ENCODE assay signal across 24 cellular contexts in the genomic region with DNA sequence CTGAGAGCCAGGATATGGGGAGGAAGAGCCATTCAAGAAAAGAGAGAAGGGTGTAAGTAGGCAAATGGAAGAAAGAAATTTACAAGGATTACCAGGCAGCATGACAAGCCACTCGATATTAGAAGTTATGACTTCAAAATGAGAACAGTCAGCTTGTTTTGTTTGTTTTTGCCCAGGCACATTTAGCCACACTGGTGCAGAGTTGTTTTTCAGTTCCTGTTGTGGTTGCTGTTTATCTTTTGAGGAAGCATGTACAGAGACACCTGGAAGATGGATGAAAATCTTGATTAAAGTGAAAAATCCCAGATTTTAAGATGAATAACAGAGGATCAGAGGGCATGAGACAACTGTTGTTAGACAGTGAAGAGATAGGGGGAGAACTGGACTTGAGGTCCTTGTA.
"Had no signal": no experiment of that assay in that cellular context is flagged by ENCODE, and none has a peak within 500 bp of the region (broad histone marks: within the 10 kb centered on the region; RNA-seq: fewer than 3 reads in every experiment).

No MANE protein-coding gene starts in this region.

- H3K27ac ChIP-seq: left lung, sigmoid colon, thoracic aorta, upper lobe of right lung, WERI-Rb-1 had no signal

- H3K4me2 ChIP-seq: smooth muscle cell had no signal

- H3K36me3 ChIP-seq: left lung, sigmoid colon, thoracic aorta, upper lobe of right lung, WERI-Rb-1 had no signal

- H3K9me3 ChIP-seq: left lung, sigmoid colon, thoracic aorta, upper lobe of right lung had no signal

- H3K4me3 ChIP-seq: left lung, sigmoid colon, smooth muscle cell, thoracic aorta, upper lobe of right lung had no signal

- H3K4me1 ChIP-seq: left lung, sigmoid colon, upper lobe of right lung had no signal

- H3K27me3 ChIP-seq: left lung, sigmoid colon, upper lobe of right lung had no signal

- DNase-seq: activated CD4-positive, alpha-beta T cell treated with anti-CD3 and anti-CD28 coated beads, Interleukin-2, amount 10 ng/mL, durations not matched to agents 7 days and 5 days; activated CD4-positive, CD25-positive, alpha-beta regulatory T cell treated with anti-CD3 and anti-CD28 coated beads, Interleukin-2, amount 50 U/mL, for 72 hours; activated CD8-positive, alpha-beta memory T cell treated with anti-CD3 and anti-CD28 coated beads, Interleukin-2, amount 10 ng/mL, durations not matched to agents 7 days and 5 days; activated CD8-positive, alpha-beta T cell treated with anti-CD3 and anti-CD28 coated beads for 36 hours; aorta; effector CD4-positive, alpha-beta T cell; foreskin fibroblast; immature natural killer cell; kidney glomerular epithelial cell; left lung; mammary epithelial cell; midbrain; natural killer cell; retina; sigmoid colon; stimulated activated CD4-positive, alpha-beta T cell treated with anti-CD3 and anti-CD28 coated beads, Interleukin-2, amount 100 ng/mL, for 48 hours; stimulated activated CD8-positive, alpha-beta memory T cell treated with anti-CD3 and anti-CD28 coated beads, Interleukin-4, amount 100 ng/mL, for 48 hours; stimulated activated naive CD4-positive, alpha-beta T cell; upper lobe of right lung; WERI-Rb-1 had no signal

- ATAC-seq: activated CD8-positive, alpha-beta memory T cell treated with anti-CD3 and anti-CD28 coated beads, Interleukin-2, amount 10 ng/mL, durations not matched to agents 7 days and 5 days; activated CD8-positive, alpha-beta T cell treated with anti-CD3 and anti-CD28 coated beads for 36 hours; activated naive CD4-positive, alpha-beta T cell treated with anti-CD3 and anti-CD28 coated beads, Interleukin-2, amount 50 U/mL, for 72 hours; activated T-helper 17 cell treated with anti-CD3 and anti-CD28 coated beads, Interleukin-2, amount 50 U/mL, for 72 hours; left lung; natural killer cell; upper lobe of right lung had no signal
